Comparison of ENCODE assay signal across 19 cellular contexts in genomic region chr6:157494132-157494705, GRCh38.
DNase-seq lines count a peak whose midpoint lies in the region; FAIRE-seq and TF ChIP-seq lines count a peak whose summit lies in the region.
"Had no signal": no experiment of that assay in that cellular context is flagged by ENCODE, and none has a peak within 500 bp of the region (broad histone marks: within the 10 kb centered on the region; RNA-seq: fewer than 3 reads in every experiment).

No MANE protein-coding gene starts in this region.

- 87% methylated on average over 6 of the region's 6 CpGs; no CpG with 5 or more reads in 1 of the 2 donors for WGBS in transverse colon (ENCODE audit: low coverage in 1 of 2), 2 donors

- H3K9ac ChIP-seq in endothelial cell of umbilical vein (replicated peaks; ENCODE audit: extremely low read depth, insufficient read depth, low read length): no peak overlapping the region
- H3K9ac ChIP-seq: BLaER1, KMS-11 had no signal

- no peak for FAIRE-seq in endothelial cell of umbilical vein (lab: Jason Lieb, UNC)
- no peak for FAIRE-seq in GM12891 (lab: Jason Lieb, UNC)
- FAIRE-seq: A204.1, H54 had no signal

- CTCF ChIA-PET in endothelial cell of umbilical vein (lab: Charles Lee): interaction anchor here (0.9 to 1.5 kb wide), 4 partner anchors 25 to 168 kb away, joined by 3 to 4 read pairs (median 3); no protein-coding TSS in a partner anchor

- H3K36me3 Mint-ChIP-seq in osteocyte (ENCODE audit: unreplicated experiment): no peaks in the 10 kb centered on the region
- peaks cover 5% of the 10 kb centered on the region for H3K36me3 Mint-ChIP-seq in chondrocyte (ENCODE audit: low read depth)

- no peaks in the 10 kb centered on the region for H3K79me2 ChIP-seq in endothelial cell of umbilical vein (ENCODE audit: control insufficient read depth, insufficient read depth, low read length)

- TF ChIP-seq POLR2A in endothelial cell of umbilical vein (IDR thresholded peaks at IDR 0.05; ENCODE audit: low read depth, low read length) (no peak), transverse colon (IDR thresholded peaks at IDR 0.05) (no peak), GM12891 (IDR thresholded peaks at IDR 0.05; ENCODE audit: low read depth, low read length) (no peak)

- H3K9me3 ChIP-seq in endothelial cell of umbilical vein (replicated peaks; ENCODE audit: control insufficient read depth, insufficient read depth, low read length) (no peaks in the 10 kb centered on the region), transverse colon (no peaks in the 10 kb centered on the region)

- H4K20me1 ChIP-seq in endothelial cell of umbilical vein (replicated peaks; ENCODE audit: control insufficient read depth, extremely low read depth, insufficient read depth, low read length): no peaks in the 10 kb centered on the region
- H4K20me1 ChIP-seq: BLaER1 had no signal

- POLR2A ChIA-PET in endothelial cell of umbilical vein (lab: Charles Lee): no interaction called here

- H3K4me2 ChIP-seq in endothelial cell of umbilical vein (ENCODE audit: insufficient read depth, low read length): peak overlapping the region; percentile 3
- H3K4me2 ChIP-seq: BLaER1, KMS-11 had no signal

- intact Hi-C loops in endothelial cell of umbilical vein (cut with micrococcal nuclease) (no loop called here), transverse colon (cut with DNase I; ENCODE audit: low total_unique reads) (no loop called here)

- H3K4me3 Mint-ChIP-seq in osteocyte (ENCODE audit: unreplicated experiment) (no peak overlapping the region), chondrocyte (ENCODE audit: unreplicated experiment) (no peak overlapping the region)

- H2AFZ ChIP-seq in endothelial cell of umbilical vein (ENCODE audit: low read depth, low read length): no peak overlapping the region

- in situ Hi-C loops in transverse colon (cut with MboI; ENCODE audit: low pct_ligation_motif_present in 1 of 4, low pct_unique_long_range_greater_than_20kb in 1 of 4, low sequenced_read_pairs in 3 of 4): no loop called here

- no peaks in the 10 kb centered on the region for H3K27me3 Mint-ChIP-seq in osteocyte (ENCODE audit: unreplicated experiment)
- peaks cover 4% of the 10 kb centered on the region for H3K27me3 Mint-ChIP-seq in chondrocyte (ENCODE audit: low read depth)

- no peak overlapping the region for H3K27ac Mint-ChIP-seq in osteocyte (ENCODE audit: unreplicated experiment)
- H3K27ac Mint-ChIP-seq in chondrocyte (ENCODE audit: unreplicated experiment): no peak overlapping the region

- no TSS peak for BruUV-seq in endothelial cell of umbilical vein (replicated peaks; lab: Mats Ljungman, UMichigan)

- H3K9me1 ChIP-seq in endothelial cell of umbilical vein (replicated peaks; ENCODE audit: control insufficient read depth, extremely low read depth, insufficient read depth, low read length): no peaks in the 10 kb centered on the region

- H3K4me1 Mint-ChIP-seq in osteocyte (ENCODE audit: unreplicated experiment): no peaks in the 10 kb centered on the region
- H3K4me1 Mint-ChIP-seq in chondrocyte (ENCODE audit: low read depth): no peaks in the 10 kb centered on the region

- dilution Hi-C loops in endothelial cell of umbilical vein (cut with MboI; ENCODE audit: extremely low pct_ligation_motif_present, low sequenced_read_pairs): no loop called here

- DNase-seq in AG10803 (ENCODE audit: low read depth): peak; percentile 30
- no peak for DNase-seq in endothelial cell of umbilical vein (ENCODE audit: low read depth, low spot score)
- peak; percentile 71 for DNase-seq in osteocyte (ENCODE audit: extremely low spot score, unreplicated experiment)
- DNase-seq in transverse colon: no peak
- no peak for DNase-seq in GM12891 (ENCODE audit: insufficient read length, low spot score)
- no peak for DNase-seq in chondrocyte (ENCODE audit: low spot score)
- DNase-seq: DMS79, NCI-H1417, NCI-H187, NCI-H345, NCI-H524 treated with DMSO at 0.1 percent for 48 hours, PC-3, RPMI8226, SIG-M5 had no signal

- TF ChIP-seq EP300 in transverse colon (IDR thresholded peaks at IDR 0.05; ENCODE audit: low read depth): no peak

- H3K27ac ChIP-seq in VCaP (peak overlapping the region; percentile 13; the same call in 1 of the 2 replicates), endothelial cell of umbilical vein (ENCODE audit: insufficient read depth, low read depth, low read length) (no peak overlapping the region), transverse colon (no peak overlapping the region)
- H3K27ac ChIP-seq: BLaER1, KMS-11 had no signal

- TF ChIP-seq CTCF in AG10803 (conservative IDR thresholded peaks at IDR 0.05; ENCODE audit: low read length) (no peak), VCaP (conservative IDR thresholded peaks at IDR 0.05) (no peak), endothelial cell of umbilical vein (IDR thresholded peaks at IDR 0.05; ENCODE audit: extremely low read depth in 1 of 2, insufficient read depth in 1 of 2, low read depth in 1 of 2, low read length in 2 of 2) (no peak), osteocyte (IDR thresholded peaks at IDR 0.05) (no peak), transverse colon (IDR thresholded peaks at IDR 0.05) (no peak), chondrocyte (IDR thresholded peaks at IDR 0.05) (no peak)

- H3K4me3 ChIP-seq in AG10803 (ENCODE audit: low read length) (no peak overlapping the region), endothelial cell of umbilical vein (replicated peaks in 1 of 3; ENCODE audit: insufficient read depth in 1 of 3, low read depth in 1 of 3, low read length in 3 of 3) (no peak overlapping the region), transverse colon (no peak overlapping the region)
- H3K4me3 ChIP-seq: BLaER1 had no signal

- H3K4me1 ChIP-seq in endothelial cell of umbilical vein (ENCODE audit: control insufficient read depth, extremely low read depth, insufficient read depth, low read length) (peaks cover 23% of the 10 kb centered on the region), transverse colon (no peaks in the 10 kb centered on the region)

- no peaks in the 10 kb centered on the region for H3K9me3 Mint-ChIP-seq in osteocyte (ENCODE audit: unreplicated experiment)
- H3K9me3 Mint-ChIP-seq in chondrocyte (ENCODE audit: low read depth): peaks cover 6% of the 10 kb centered on the region

- no peaks in the 10 kb centered on the region for H3K36me3 ChIP-seq in endothelial cell of umbilical vein (ENCODE audit: control insufficient read depth in 2 of 2, extremely low read depth in 1 of 2, insufficient read depth in 2 of 2, low read length in 2 of 2)
- H3K36me3 ChIP-seq in transverse colon: no peaks in the 10 kb centered on the region
- H3K36me3 ChIP-seq: BLaER1 had no signal

- no peaks in the 10 kb centered on the region for H3K27me3 ChIP-seq in endothelial cell of umbilical vein (ENCODE audit: control insufficient read depth in 2 of 2, insufficient read depth in 2 of 2, low read length in 2 of 2)
- H3K27me3 ChIP-seq in transverse colon: no peaks in the 10 kb centered on the region
- H3K27me3 ChIP-seq: BLaER1 had no signal

TF ChIP-seq in endothelial cell of umbilical vein, 7 proteins besides CTCF, POLR2A, EP300 and RAD21:
- no peak for TF ChIP-seq POLR2AphosphoS5 (IDR thresholded peaks at IDR 0.05; ENCODE audit: insufficient read depth, low read depth, low read length)
- no peak for TF ChIP-seq EZH2 (IDR thresholded peaks at IDR 0.05; ENCODE audit: borderline replicate concordance, low read depth, low read length, severe bottlenecking)
- TF ChIP-seq MYC (IDR thresholded peaks at IDR 0.05; ENCODE audit: low read depth, low read length): no peak
- TF ChIP-seq GATA2 (IDR thresholded peaks at IDR 0.05; ENCODE audit: insufficient read depth, insufficient read length, low read depth, low read length): no peak
- no peak for TF ChIP-seq JUN (IDR thresholded peaks at IDR 0.05; ENCODE audit: borderline replicate concordance, insufficient read depth, insufficient read length, low read depth)
- TF ChIP-seq, protein P1, sequence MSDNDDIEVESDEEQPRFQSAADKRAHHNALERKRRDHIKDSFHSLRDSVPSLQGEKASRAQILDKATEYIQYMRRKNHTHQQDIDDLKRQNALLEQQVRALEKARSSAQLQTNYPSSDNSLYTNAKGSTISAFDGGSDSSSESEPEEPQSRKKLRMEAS (IDR thresholded peaks at IDR 0.05; ENCODE audit: insufficient read depth, insufficient read length): no peak
- TF ChIP-seq FOS (IDR thresholded peaks at IDR 0.05; ENCODE audit: borderline replicate concordance, insufficient read depth, low read length): no peak

TF ChIP-seq in GM12891, 5 proteins besides CTCF, POLR2A, EP300 and RAD21:
- no peak for TF ChIP-seq SPI1 (IDR thresholded peaks at IDR 0.05; ENCODE audit: low read depth, low read length)
- no peak for TF ChIP-seq TAF1 (IDR thresholded peaks at IDR 0.05; ENCODE audit: low read depth, low read length)
- TF ChIP-seq PAX5 (IDR thresholded peaks at IDR 0.05; ENCODE audit: insufficient read depth, low read length, severe bottlenecking): no peak
- no peak for TF ChIP-seq POLR2AphosphoS5 (IDR thresholded peaks at IDR 0.05; ENCODE audit: low read depth, low read length)
- no peak for TF ChIP-seq POU2F2 (IDR thresholded peaks at IDR 0.05; ENCODE audit: low read depth, low read length)

Comparison
In these comparisons a context has a peak if more than half of its experiments do, and no peak if none do; other contexts are left out.
1. DNase-seq: peak in AG10803 (single experiment) and osteocyte (single experiment); none in endothelial cell of umbilical vein (single experiment), transverse colon (single experiment), GM12891 (single experiment) and chondrocyte (single experiment).